Comparison of ENCODE assay signal across 8 cellular contexts in the genomic region with DNA sequence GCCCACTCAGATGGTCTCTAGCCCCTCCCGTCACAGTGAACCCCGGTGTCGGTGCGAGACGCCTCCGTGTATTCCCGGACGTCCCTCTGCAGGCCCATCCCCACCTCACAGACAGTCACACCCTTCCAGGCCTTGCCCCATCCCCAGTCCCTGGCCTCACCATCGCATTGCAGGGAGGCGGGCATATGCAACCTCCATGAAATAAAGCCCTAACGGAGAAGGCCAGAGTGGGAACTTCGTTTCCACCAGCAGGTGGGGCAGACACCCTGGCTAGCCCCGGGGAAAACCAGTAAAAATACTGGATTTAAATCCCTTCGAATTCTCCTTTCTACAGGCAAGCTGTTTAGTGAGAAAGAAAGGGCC.
DNase-seq lines count a peak whose midpoint lies in the region; ATAC-seq, FAIRE-seq and TF ChIP-seq lines count a peak whose summit lies in the region.
"Not testable (repeated sequence)": the region's sequence is repeated elsewhere in the genome, so short reads cannot be mapped to it uniquely, and the experiment has no call there.

No MANE protein-coding gene starts in this region.

- TF ChIP-seq POLR2A in GM12891 (IDR thresholded peaks at IDR 0.05; ENCODE audit: low read depth, low read length); GM12878 (IDR thresholded peaks at IDR 0.05; ENCODE audit: low read depth, low read length): not testable (repeated sequence)
- TF ChIP-seq POLR2A in GM19193 (IDR thresholded peaks at IDR 0.05; ENCODE audit: extremely low read depth, insufficient read depth, insufficient read length) = peak; percentile 23

- WGBS in GM12878 (ENCODE audit: insufficient coverage, insufficient replicate concordance, low lambda C conversion rate, missing lambda C conversion rate) = 0% methylated on average over 6 of the region's 14 CpGs

- H3K36me3 ChIP-seq in PC-3 (ENCODE audit: low read depth, low read length); GM12878 (ENCODE audit: control insufficient read depth in 2 of 2, insufficient read depth in 2 of 2, low read length in 1 of 2): not testable (repeated sequence)

- DNase-seq in GM12891 (ENCODE audit: insufficient read length, low spot score); PC-3; GM12878 (ENCODE audit: low read depth, low spot score); sciatic nerve (ENCODE audit: low spot score): not testable (repeated sequence)

- RAD21 ChIA-PET in GM12878 (lab: Charles Lee; ENCODE audit: unreplicated experiment) = not testable (repeated sequence)

- not testable (repeated sequence) for TF ChIP-seq EP300 in GM12878 (IDR thresholded peaks at IDR 0.05; ENCODE audit: borderline replicate concordance in 1 of 2, control insufficient read depth in 1 of 2, low read depth in 2 of 2, low read length in 2 of 2)

- ATAC-seq in GM21528 (IDR thresholded peaks at IDR 0.05; ENCODE audit: low FRiP score, unreplicated experiment) = peak; percentile 39
- peak; percentile 38 for ATAC-seq in HG02852 (IDR thresholded peaks at IDR 0.05; ENCODE audit: unreplicated experiment)
- ATAC-seq in HG03175 (IDR thresholded peaks at IDR 0.05; ENCODE audit: unreplicated experiment) = peak; percentile 41
- peak; percentile 55 for ATAC-seq in PC-3
- ATAC-seq in GM12878 = peak; percentile 67
- peak; percentile 26 for ATAC-seq in sciatic nerve

- H3K79me2 ChIP-seq in PC-3 (ENCODE audit: low read length) = not testable (repeated sequence)
- peaks cover 13% of the 10 kb centered on the region for H3K79me2 ChIP-seq in GM12878 (ENCODE audit: control insufficient read depth, insufficient read depth, low read length)

- H3K9me3 ChIP-seq in PC-3 (ENCODE audit: low read length); GM12878 (replicated peaks; ENCODE audit: control insufficient read depth, insufficient read depth, low read length): not testable (repeated sequence)

- BruUV-seq in PC-3 (replicated peaks; lab: Mats Ljungman, UMichigan); GM12878 (replicated peaks; lab: Mats Ljungman, UMichigan): not testable (repeated sequence)

- H3K9me2 ChIP-seq in PC-3 (replicated peaks; ENCODE audit: low read length) = not testable (repeated sequence)

- not testable (repeated sequence) for H3K4me3 ChIP-seq in PC-3 (ENCODE audit: low read length); GM12878

- H3K9ac ChIP-seq in PC-3 (ENCODE audit: low read length); GM12878 (ENCODE audit: control insufficient read depth, insufficient read depth, low read length): not testable (repeated sequence)

- H3K27me3 ChIP-seq in PC-3 (ENCODE audit: low read length); GM12878 (replicated peaks in 1 of 2; ENCODE audit: control insufficient read depth in 2 of 2, insufficient read depth in 2 of 2, low read length in 1 of 2): not testable (repeated sequence)

- POLR2A ChIA-PET in PC-3 (lab: Charles Lee; ENCODE audit: unreplicated experiment); GM12878 (lab: Charles Lee): not testable (repeated sequence)

- not testable (repeated sequence) for H3K4me2 ChIP-seq in PC-3 (ENCODE audit: low read length); GM12878 (ENCODE audit: control insufficient read depth, insufficient read depth)

- SMC1A ChIA-PET in GM12878 (lab: Charles Lee; ENCODE audit: uncharacterized antibody, unreplicated experiment) = not testable (repeated sequence)

- H3K4me1 ChIP-seq in PC-3 (ENCODE audit: insufficient read depth, low read length) = not testable (repeated sequence)
- peaks cover 29% of the 10 kb centered on the region for H3K4me1 ChIP-seq in GM12878 (ENCODE audit: control insufficient read depth, insufficient read depth, low read length)

- not testable (repeated sequence) for H4K20me1 ChIP-seq in PC-3 (ENCODE audit: low read length); GM12878 (ENCODE audit: control insufficient read depth, insufficient read depth)

- TF ChIP-seq CTCF in PC-3 (conservative IDR thresholded peaks at IDR 0.05; ENCODE audit: low read depth, low read length); GM12878 (IDR thresholded peaks at IDR 0.05 in 2 of 3, conservative IDR thresholded peaks at IDR 0.05 in 1 of 3; ENCODE audit: control insufficient read depth in 2 of 3, extremely low read depth in 1 of 3, insufficient read depth in 1 of 3, low read depth in 3 of 3, low read length in 3 of 3): not testable (repeated sequence)

- TF ChIP-seq RAD21 in GM12878 (IDR thresholded peaks at IDR 0.05; ENCODE audit: insufficient read depth, low read depth, low read length) = not testable (repeated sequence)

- not testable (repeated sequence) for H3F3A ChIP-seq in PC-3 (ENCODE audit: low read length, unreplicated experiment)

- in situ Hi-C loops in GM12878 (cut with MboI) = not testable (repeated sequence)

- not testable (repeated sequence) for H2AFZ ChIP-seq in PC-3 (ENCODE audit: low read length); GM12878 (ENCODE audit: control insufficient read depth, low read depth, low read length)

- CTCF ChIA-PET in PC-3 (lab: Charles Lee); GM12878 (lab: Yijun Ruan, JAX): not testable (repeated sequence)

- intact Hi-C loops in PC-3 (cut with micrococcal nuclease); GM12878 (cut with micrococcal nuclease; ENCODE audit: unreplicated experiment); sciatic nerve (cut with DNase I): not testable (repeated sequence)

- peak; percentile 98 for FAIRE-seq in GM12891 (lab: Jason Lieb, UNC)
- peak; percentile 44 for FAIRE-seq in GM12878 (lab: Jason Lieb, UNC)

- H3K27ac ChIP-seq in PC-3 (ENCODE audit: low read length) = not testable (repeated sequence)
- H3K27ac ChIP-seq in GM12878 (ENCODE audit: control insufficient read depth, insufficient read depth) = 0 out of 2 replicates have a peak overlapping the region, but pooled peaks have one; percentile 61
